Comparison of ENCODE assay signal across 26 cellular contexts in genomic region chr11:33043221-33043833, GRCh38. TPM values are rescaled to one million over a fixed set of nuclear protein-coding genes. Genes with fewer than 3 reads are reported as not detected.
DNase-seq lines count a peak whose midpoint lies in the region; ATAC-seq, FAIRE-seq and TF ChIP-seq lines count a peak whose summit lies in the region.
"Had no signal": no experiment of that assay in that cellular context is flagged by ENCODE, and none has a peak within 500 bp of the region (broad histone marks: within the 10 kb centered on the region; RNA-seq: fewer than 3 reads in every experiment).

No MANE protein-coding gene starts in this region.

- TF ChIP-seq EP300 in A549 (IDR thresholded peaks at IDR 0.05): no peak

- no peak for TF ChIP-seq CTCF in A549 (IDR thresholded peaks at IDR 0.05)
- no peak for TF ChIP-seq CTCF in HEK293 (tag by site-specific recombination; IDR thresholded peaks at IDR 0.05)

- H3K4me3 Mint-ChIP-seq in activated T-helper 17 cell treated with anti-CD3 and anti-CD28 coated beads, Interleukin-2, amount 50 U/mL, for 72 hours: peak overlapping the region; percentile 56
- H3K4me3 Mint-ChIP-seq in CD8-positive, alpha-beta memory T cell: no peak overlapping the region
- H3K4me3 Mint-ChIP-seq: activated CD8-positive, alpha-beta memory T cell treated with anti-CD3 and anti-CD28 coated beads, Interleukin-2, amount 10 ng/mL, durations not matched to agents 7 days and 5 days; natural killer cell treated with Interleukin-12 subunit alpha and Interleukin-12 subunit beta and Interleukin-15 and Interleukin-18, amount 100 ng/mL, for 72 hours had no signal

- peaks cover 0 to 19% of the 10 kb centered on the region in 2 experiments; a peak in 2 of 3 replicates for H3K36me3 ChIP-seq in HEK293 (ENCODE audit: control insufficient read depth in 2 of 2, insufficient read depth in 1 of 2, low read length in 2 of 2)
- H3K36me3 ChIP-seq in CD8-positive, alpha-beta memory T cell (ENCODE audit: insufficient read depth, low read length): peaks cover 4% of the 10 kb centered on the region
- H3K36me3 ChIP-seq: uterus had no signal

- H3K27ac ChIP-seq in A549 (peak overlapping the region; percentile 91 to 96), HEK293 (ENCODE audit: extremely low read depth, low read depth, low read length) (no peak overlapping the region)
- no peak overlapping the region for H3K27ac ChIP-seq in CD8-positive, alpha-beta memory T cell (ENCODE audit: low read depth, low read length)
- H3K27ac ChIP-seq: C4-2B, coronary artery, right lobe of liver, uterus had no signal

- ATAC-seq in A549: no peak
- peak; percentile 30 for ATAC-seq in activated T-helper 17 cell treated with anti-CD3 and anti-CD28 coated beads, Interleukin-2, amount 50 U/mL, for 72 hours (replicated peaks)
- ATAC-seq: activated CD8-positive, alpha-beta memory T cell treated with anti-CD3 and anti-CD28 coated beads, Interleukin-2, amount 10 ng/mL, durations not matched to agents 7 days and 5 days; left lobe of liver; natural killer cell treated with Interleukin-12 subunit alpha and Interleukin-12 subunit beta and Interleukin-15 and Interleukin-18, amount 100 ng/mL, for 72 hours; right lobe of liver; Right ventricle myocardium inferior had no signal

- POLR2A ChIA-PET in A549 (lab: Yijun Ruan, JAX) (interaction anchor here (1.1 to 2.1 kb wide), 2 partner anchors 19 to 28 kb away, joined by 5 to 7 read pairs; partner anchors contain the start of gene DEPDC7), HEK293 (lab: Yijun Ruan, JAX) (interaction anchor here (0.8 to 1.0 kb wide), 2 partner anchors 10 to 29 kb away, joined by 3 read pairs; no protein-coding TSS in a partner anchor)
- POLR2A ChIA-PET in CD8-positive, alpha-beta memory T cell (lab: Charles Lee): no interaction called here

- FAIRE-seq in A549 (lab: Jason Lieb, UNC) (no peak), GM12892 (lab: Jason Lieb, UNC) (no peak)

- TF ChIP-seq RAD21 in A549 (conservative IDR thresholded peaks at IDR 0.05 in 1 of 2, IDR thresholded peaks at IDR 0.05 in 1 of 2): no peak

- peaks cover 74% of the 10 kb centered on the region for H3K4me1 ChIP-seq in A549
- peaks cover 8% of the 10 kb centered on the region; the same call in 1 of the 2 replicates for H3K4me1 ChIP-seq in HEK293 (ENCODE audit: control insufficient read depth, insufficient read depth, low read length)
- H3K4me1 ChIP-seq in CD8-positive, alpha-beta memory T cell (ENCODE audit: insufficient read depth, low read length): peaks cover 10% of the 10 kb centered on the region
- H3K4me1 ChIP-seq: uterus had no signal

- H3K9me3 ChIP-seq in A549 (no peaks in the 10 kb centered on the region), HEK293 (ENCODE audit: control insufficient read depth, insufficient read depth, low read depth, low read length) (no peaks in the 10 kb centered on the region)
- H3K9me3 ChIP-seq in CD8-positive, alpha-beta memory T cell (ENCODE audit: low read length): no peaks in the 10 kb centered on the region
- H3K9me3 ChIP-seq: HAP-1, right lobe of liver, uterus had no signal

- peaks cover 13% of the 10 kb centered on the region for H3K4me1 Mint-ChIP-seq in activated T-helper 17 cell treated with anti-CD3 and anti-CD28 coated beads, Interleukin-2, amount 50 U/mL, for 72 hours
- peaks cover 17 to 33% (median 29%) of the 10 kb centered on the region in 3 donors for H3K4me1 Mint-ChIP-seq in CD8-positive, alpha-beta memory T cell

- peak overlapping the region; percentile 74 for H3K27ac Mint-ChIP-seq in activated T-helper 17 cell treated with anti-CD3 and anti-CD28 coated beads, Interleukin-2, amount 50 U/mL, for 72 hours
- H3K27ac Mint-ChIP-seq in CD8-positive, alpha-beta memory T cell: peak overlapping the region in 1 of 8 donors; percentile 47
- H3K27ac Mint-ChIP-seq: activated CD8-positive, alpha-beta memory T cell treated with anti-CD3 and anti-CD28 coated beads, Interleukin-2, amount 10 ng/mL, durations not matched to agents 7 days and 5 days; natural killer cell treated with Interleukin-12 subunit alpha and Interleukin-12 subunit beta and Interleukin-15 and Interleukin-18, amount 100 ng/mL, for 72 hours had no signal

- 42% methylated on average over 2 of the region's 2 CpGs for WGBS in A549 (ENCODE audit: missing lambda C conversion rate)

- no peaks in the 10 kb centered on the region for H3K9me3 Mint-ChIP-seq in activated T-helper 17 cell treated with anti-CD3 and anti-CD28 coated beads, Interleukin-2, amount 50 U/mL, for 72 hours
- H3K9me3 Mint-ChIP-seq in CD8-positive, alpha-beta memory T cell: no peaks in the 10 kb centered on the region
- H3K9me3 Mint-ChIP-seq: natural killer cell treated with Interleukin-12 subunit alpha and Interleukin-12 subunit beta and Interleukin-15 and Interleukin-18, amount 100 ng/mL, for 72 hours had no signal

- H3K36me3 Mint-ChIP-seq in activated T-helper 17 cell treated with anti-CD3 and anti-CD28 coated beads, Interleukin-2, amount 50 U/mL, for 72 hours (ENCODE audit: low read depth): peaks cover 60% of the 10 kb centered on the region
- H3K36me3 Mint-ChIP-seq in CD8-positive, alpha-beta memory T cell: peaks cover 0 to 47% (median 7%) of the 10 kb centered on the region in 3 donors
- H3K36me3 Mint-ChIP-seq: natural killer cell treated with Interleukin-12 subunit alpha and Interleukin-12 subunit beta and Interleukin-15 and Interleukin-18, amount 100 ng/mL, for 72 hours had no signal

- H3K27me3 Mint-ChIP-seq in activated T-helper 17 cell treated with anti-CD3 and anti-CD28 coated beads, Interleukin-2, amount 50 U/mL, for 72 hours: no peaks in the 10 kb centered on the region
- no peaks in the 10 kb centered on the region for H3K27me3 Mint-ChIP-seq in CD8-positive, alpha-beta memory T cell
- H3K27me3 Mint-ChIP-seq: activated CD8-positive, alpha-beta memory T cell treated with anti-CD3 and anti-CD28 coated beads, Interleukin-2, amount 10 ng/mL, durations not matched to agents 7 days and 5 days; natural killer cell treated with Interleukin-12 subunit alpha and Interleukin-12 subunit beta and Interleukin-15 and Interleukin-18, amount 100 ng/mL, for 72 hours had no signal

- peak overlapping the region; percentile 70 for H3K4me2 ChIP-seq in A549

- H3K4me3 ChIP-seq in A549: no peak overlapping the region
- no peak overlapping the region for H3K4me3 ChIP-seq in HEK293 (ENCODE audit: low read depth, low read length)
- no peak overlapping the region for H3K4me3 ChIP-seq in CD8-positive, alpha-beta memory T cell (ENCODE audit: low read length)
- H3K4me3 ChIP-seq: coronary artery, HAP-1, right lobe of liver, uterus had no signal

- no peak for TF ChIP-seq POLR2A in A549 (IDR thresholded peaks at IDR 0.05; ENCODE audit: low read length)
- TF ChIP-seq POLR2A in GM12892 (IDR thresholded peaks at IDR 0.05; ENCODE audit: low read depth, low read length): no peak

- CTCF ChIA-PET in A549 (lab: Yijun Ruan, JAX) (interaction anchor here (0.6 to 8.5 kb wide), 5 partner anchors 19 to 83 kb away, joined by 3 to 76 read pairs (median 5); no protein-coding TSS in a partner anchor), HEK293 (lab: Yijun Ruan, JAX) (interaction anchor here (0.6 to 1.5 kb wide), 4 partner anchors 11 to 82 kb away, joined by 3 to 6 read pairs (median 4); no protein-coding TSS in a partner anchor)
- CTCF ChIA-PET in CD8-positive, alpha-beta memory T cell (lab: Charles Lee): interaction anchor here (0.7 to 1.3 kb wide), 3 partner anchors 17 to 729 kb away, joined by 3 read pairs; no protein-coding TSS in a partner anchor

- DNase-seq in A549 (ENCODE audit: low read depth in 1 of 2, low spot score in 1 of 2) (no peak), kidney tubule cell (ENCODE audit: low spot score) (peak; percentile 14), OCI-M1 (lab: John Stamatoyannopoulos, UW) (no peak), islet precursor cell (no peak), GM12892 (ENCODE audit: insufficient read length) (no peak)
- no peak for DNase-seq in CD8-positive, alpha-beta memory T cell
- DNase-seq: activated CD4-positive, alpha-beta T cell treated with anti-CD3 and anti-CD28 coated beads for 4 hours; activated CD8-positive, alpha-beta memory T cell treated with anti-CD3 and anti-CD28 coated beads, Interleukin-2, amount 10 ng/mL, durations not matched to agents 7 days and 5 days; activated effector memory CD4-positive, alpha-beta T cell treated with anti-CD3 and anti-CD28 coated beads, Interleukin-2, amount 50 U/mL, for 16 hours; glutamatergic neuron; KG1; NCI-H1048; NCI-H187 treated with DMSO at 0.1 percent for 48 hours; NCI-H69; posterior cingulate gyrus; right lobe of liver; stimulated activated CD4-positive, alpha-beta T cell treated with anti-CD3 and anti-CD28 coated beads, Interleukin-15, amount 100 ng/mL, for 24 hours; uterus had no signal

- H3K27me3 ChIP-seq in CD8-positive, alpha-beta memory T cell (ENCODE audit: insufficient read depth, low read length, poor library complexity, severe bottlenecking): no peaks in the 10 kb centered on the region
- H3K27me3 ChIP-seq: right lobe of liver, uterus had no signal

TF ChIP-seq in A549, 52 proteins besides CTCF, POLR2A, EP300 and RAD21 (continues in another document):
- TF ChIP-seq POLR2AphosphoS2 (conservative IDR thresholded peaks at IDR 0.05; ENCODE audit: low read length) (no peak), RCOR1 (IDR thresholded peaks at IDR 0.05; ENCODE audit: low read depth, low read length) (no peak)

TF ChIP-seq in HEK293, 187 proteins besides CTCF, POLR2A, EP300 and RAD21 (continues in another document):
- no peak for TF ChIP-seq ZNF133 (tag by site-specific recombination; IDR thresholded peaks at IDR 0.05)
- no peak for TF ChIP-seq ZNF391 (tag by site-specific recombination; IDR thresholded peaks at IDR 0.05; ENCODE audit: borderline replicate concordance, low read depth)

RNA-seq across cellular contexts. Expression of gene TCP11L1, which starts 4.0 kb away (rescaled TPM):
- polyA plus RNA-seq in A549 (2011; rRNA removed) (42.1 and 43.0 TPM in 2 replicates), A549 (2017; fragmentation: RNase III; extraction: RNeasy Plus Mini Kit Qiagen cat#74134 plus additional on column Dnase treatment) (23.7 to 30.3 TPM (median 27.7 TPM) in 3 replicates)
- 12.8 and 14.8 TPM in 2 replicates for polyA plus RNA-seq in A549 (2012; cell fraction: cytosol; rRNA removed)
- polyA plus RNA-seq in A549 (2012; cell fraction: nucleus; rRNA removed): 15.1 and 19.2 TPM in 2 replicates
- polyA minus RNA-seq in A549 (2011; rRNA and poly(A)+ RNA removed): 105 and 118 TPM in 2 replicates
- 10 to 100 TPM; 13.3 to 14.6 TPM for total RNA-seq in activated T-helper 17 cell treated with anti-CD3 and anti-CD28 coated beads, Interleukin-2, amount 50 U/mL, for 72 hours
- 9.1 TPM for polyA plus RNA-seq in GM12892 (2012; ENCODE audit: missing spikeins)
- 10 to 100 TPM; 22.1 to 22.2 TPM for total RNA-seq in CD8-positive, alpha-beta memory T cell
- polyA plus RNA-seq in CD8-positive, alpha-beta memory T cell: 7.5 TPM

RNA-seq across cellular contexts. Expression of gene DEPDC7, which starts 27.6 kb away (rescaled TPM):
- polyA plus RNA-seq in A549 (2011; rRNA removed): 15.2 and 16.6 TPM in 2 replicates
- 4.5 and 4.7 TPM in 2 replicates for polyA plus RNA-seq in A549 (2012; cell fraction: cytosol; rRNA removed)
- 4.2 and 4.8 TPM in 2 replicates for polyA plus RNA-seq in A549 (2012; cell fraction: nucleus; rRNA removed)
- polyA plus RNA-seq in A549 (2017; fragmentation: RNase III; extraction: RNeasy Plus Mini Kit Qiagen cat#74134 plus additional on column Dnase treatment): 15.1 to 15.3 TPM (median 15.2 TPM) in 3 replicates
- polyA minus RNA-seq in A549 (2011; rRNA and poly(A)+ RNA removed): 3.1 and 3.5 TPM in 2 replicates
- 1 to 10 TPM in 1 of 2 donors, under 1 TPM in 1; 0.41 to 2.0 TPM for total RNA-seq in activated T-helper 17 cell treated with anti-CD3 and anti-CD28 coated beads, Interleukin-2, amount 50 U/mL, for 72 hours
- polyA plus RNA-seq in GM12892 (2012; ENCODE audit: missing spikeins): 0.36 TPM
- 1 to 10 TPM; 1.7 to 1.8 TPM for total RNA-seq in CD8-positive, alpha-beta memory T cell
- 0.15 TPM for polyA plus RNA-seq in CD8-positive, alpha-beta memory T cell

Comparison
In these comparisons a context has a peak if more than half of its experiments do, and no peak if none do; other contexts are left out.
1. H3K27ac ChIP-seq: peak in A549 (2 of 2); none in HEK293 (single experiment) and CD8-positive, alpha-beta memory T cell (single experiment).